ENCODE assay signal across 2 cellular contexts in genomic region chr10:75305675-75306074, GRCh38.
TF ChIP-seq lines count a peak whose summit lies in the region.

No MANE protein-coding gene starts in this region.

TF ChIP-seq in SK-N-SH, 30 proteins besides CTCF, POLR2A, EP300 and RAD21 (continued from another document):
- TF ChIP-seq, protein P1, sequence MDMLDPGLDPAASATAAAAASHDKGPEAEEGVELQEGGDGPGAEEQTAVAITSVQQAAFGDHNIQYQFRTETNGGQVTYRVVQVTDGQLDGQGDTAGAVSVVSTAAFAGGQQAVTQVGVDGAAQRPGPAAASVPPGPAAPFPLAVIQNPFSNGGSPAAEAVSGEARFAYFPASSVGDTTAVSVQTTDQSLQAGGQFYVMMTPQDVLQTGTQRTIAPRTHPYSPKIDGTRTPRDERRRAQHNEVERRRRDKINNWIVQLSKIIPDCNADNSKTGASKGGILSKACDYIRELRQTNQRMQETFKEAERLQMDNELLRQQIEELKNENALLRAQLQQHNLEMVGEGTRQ (IDR thresholded peaks at IDR 0.05; ENCODE audit: borderline replicate concordance, low read depth, low read length): no peak
- TF ChIP-seq TEAD4 (IDR thresholded peaks at IDR 0.05; ENCODE audit: borderline replicate concordance, insufficient read depth): no peak
- TF ChIP-seq IRF3 (IDR thresholded peaks at IDR 0.05; ENCODE audit: low read depth, low read length): no peak
- TF ChIP-seq USF1 (IDR thresholded peaks at IDR 0.05; ENCODE audit: borderline replicate concordance, low read depth): no peak
- no peak for TF ChIP-seq ELF1 (IDR thresholded peaks at IDR 0.05)
- TF ChIP-seq FOXM1 (IDR thresholded peaks at IDR 0.05; ENCODE audit: low read depth): no peak
- no peak for TF ChIP-seq YY1 (IDR thresholded peaks at IDR 0.05; ENCODE audit: low read depth)
- TF ChIP-seq FOXJ3 (CRISPR knock-in tag; IDR thresholded peaks at IDR 0.05): no peak
- TF ChIP-seq, protein P2, sequence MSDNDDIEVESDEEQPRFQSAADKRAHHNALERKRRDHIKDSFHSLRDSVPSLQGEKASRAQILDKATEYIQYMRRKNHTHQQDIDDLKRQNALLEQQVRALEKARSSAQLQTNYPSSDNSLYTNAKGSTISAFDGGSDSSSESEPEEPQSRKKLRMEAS (IDR thresholded peaks at IDR 0.05; ENCODE audit: low read depth): no peak
- TF ChIP-seq POLR2AphosphoS5 (IDR thresholded peaks at IDR 0.05; ENCODE audit: low read depth, low read length): no peak
- TF ChIP-seq RFX5 (IDR thresholded peaks at IDR 0.05; ENCODE audit: low read length): no peak

TF ChIP-seq in IMR-90, 13 proteins besides CTCF, POLR2A, EP300 and RAD21 (continued from another document):
- TF ChIP-seq MXI1 (IDR thresholded peaks at IDR 0.05; ENCODE audit: borderline replicate concordance, low read depth, low read length): no peak
- no peak for TF ChIP-seq MAZ (IDR thresholded peaks at IDR 0.05; ENCODE audit: borderline replicate concordance, low read depth, low read length)
- TF ChIP-seq, protein P3, sequence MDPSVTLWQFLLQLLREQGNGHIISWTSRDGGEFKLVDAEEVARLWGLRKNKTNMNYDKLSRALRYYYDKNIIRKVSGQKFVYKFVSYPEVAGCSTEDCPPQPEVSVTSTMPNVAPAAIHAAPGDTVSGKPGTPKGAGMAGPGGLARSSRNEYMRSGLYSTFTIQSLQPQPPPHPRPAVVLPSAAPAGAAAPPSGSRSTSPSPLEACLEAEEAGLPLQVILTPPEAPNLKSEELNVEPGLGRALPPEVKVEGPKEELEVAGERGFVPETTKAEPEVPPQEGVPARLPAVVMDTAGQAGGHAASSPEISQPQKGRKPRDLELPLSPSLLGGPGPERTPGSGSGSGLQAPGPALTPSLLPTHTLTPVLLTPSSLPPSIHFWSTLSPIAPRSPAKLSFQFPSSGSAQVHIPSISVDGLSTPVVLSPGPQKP (IDR thresholded peaks at IDR 0.05; ENCODE audit: borderline replicate concordance, low read depth, low read length): no peak
- TF ChIP-seq RCOR1 (IDR thresholded peaks at IDR 0.05; ENCODE audit: insufficient replicate concordance, low read length): no peak
